In the genomic region with DNA sequence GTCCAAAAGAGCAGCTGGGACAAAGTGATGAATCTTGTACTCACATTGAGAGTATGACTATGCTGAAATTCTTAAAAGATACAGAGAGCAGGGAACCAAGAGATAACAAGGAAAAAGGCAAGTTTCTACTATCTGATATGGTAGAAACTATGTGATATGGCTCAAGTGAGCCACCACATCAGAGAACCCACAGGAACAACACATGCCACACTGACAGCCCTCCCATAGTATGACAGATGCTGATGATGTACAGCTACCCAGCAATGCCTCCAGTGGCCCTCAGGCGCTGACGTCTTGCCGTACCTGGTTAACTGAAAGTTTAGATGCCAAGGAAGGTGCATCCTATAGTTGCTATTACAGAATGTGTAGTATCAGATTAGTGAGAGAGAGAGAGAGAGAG, we compare ENCODE assay signal across 1 cellular context.
TF ChIP-seq lines count a peak whose summit lies in the region.

No MANE protein-coding gene starts in this region.

TF ChIP-seq in IMR-90, 13 proteins besides CTCF, POLR2A, EP300 and RAD21:
- no peak for TF ChIP-seq MAZ (IDR thresholded peaks at IDR 0.05; ENCODE audit: borderline replicate concordance, low read depth, low read length)
- TF ChIP-seq, protein P1, sequence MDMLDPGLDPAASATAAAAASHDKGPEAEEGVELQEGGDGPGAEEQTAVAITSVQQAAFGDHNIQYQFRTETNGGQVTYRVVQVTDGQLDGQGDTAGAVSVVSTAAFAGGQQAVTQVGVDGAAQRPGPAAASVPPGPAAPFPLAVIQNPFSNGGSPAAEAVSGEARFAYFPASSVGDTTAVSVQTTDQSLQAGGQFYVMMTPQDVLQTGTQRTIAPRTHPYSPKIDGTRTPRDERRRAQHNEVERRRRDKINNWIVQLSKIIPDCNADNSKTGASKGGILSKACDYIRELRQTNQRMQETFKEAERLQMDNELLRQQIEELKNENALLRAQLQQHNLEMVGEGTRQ (IDR thresholded peaks at IDR 0.05; ENCODE audit: low read depth, low read length), result no peak
- no peak for TF ChIP-seq SMC3 (IDR thresholded peaks at IDR 0.05; ENCODE audit: low read depth, low read length)
- no peak for TF ChIP-seq CEBPB (IDR thresholded peaks at IDR 0.05; ENCODE audit: low read depth, low read length)
- TF ChIP-seq RFX5 (IDR thresholded peaks at IDR 0.05; ENCODE audit: low read depth, low read length), result no peak
- no peak for TF ChIP-seq NFE2L2 (IDR thresholded peaks at IDR 0.05; ENCODE audit: low read depth, low read length)
- TF ChIP-seq MXI1 (IDR thresholded peaks at IDR 0.05; ENCODE audit: borderline replicate concordance, low read depth, low read length), result no peak
- TF ChIP-seq, protein P2, sequence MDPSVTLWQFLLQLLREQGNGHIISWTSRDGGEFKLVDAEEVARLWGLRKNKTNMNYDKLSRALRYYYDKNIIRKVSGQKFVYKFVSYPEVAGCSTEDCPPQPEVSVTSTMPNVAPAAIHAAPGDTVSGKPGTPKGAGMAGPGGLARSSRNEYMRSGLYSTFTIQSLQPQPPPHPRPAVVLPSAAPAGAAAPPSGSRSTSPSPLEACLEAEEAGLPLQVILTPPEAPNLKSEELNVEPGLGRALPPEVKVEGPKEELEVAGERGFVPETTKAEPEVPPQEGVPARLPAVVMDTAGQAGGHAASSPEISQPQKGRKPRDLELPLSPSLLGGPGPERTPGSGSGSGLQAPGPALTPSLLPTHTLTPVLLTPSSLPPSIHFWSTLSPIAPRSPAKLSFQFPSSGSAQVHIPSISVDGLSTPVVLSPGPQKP (IDR thresholded peaks at IDR 0.05; ENCODE audit: borderline replicate concordance, low read depth, low read length), result no peak
- no peak for TF ChIP-seq CHD1 (IDR thresholded peaks at IDR 0.05; ENCODE audit: low read depth, low read length)
- TF ChIP-seq BHLHE40 (IDR thresholded peaks at IDR 0.05; ENCODE audit: low read depth, low read length), result no peak
- no peak for TF ChIP-seq FOS (IDR thresholded peaks at IDR 0.05; ENCODE audit: low read depth, low read length)
- no peak for TF ChIP-seq RCOR1 (IDR thresholded peaks at IDR 0.05; ENCODE audit: insufficient replicate concordance, low read length)
- no peak for TF ChIP-seq MAFK (IDR thresholded peaks at IDR 0.05; ENCODE audit: low read depth, low read length)
